11 cellular contexts compared by ENCODE assay signal in genomic region chr14:58281969-58282368, GRCh38. TPM values are rescaled to one million over a fixed set of nuclear protein-coding genes. Genes with fewer than 3 reads are reported as not detected.
DNase-seq lines count a peak whose midpoint lies in the region; ATAC-seq, FAIRE-seq and TF ChIP-seq lines count a peak whose summit lies in the region.
"Had no signal": no experiment of that assay in that cellular context is flagged by ENCODE, and none has a peak within 500 bp of the region (broad histone marks: within the 10 kb centered on the region; RNA-seq: fewer than 3 reads in every experiment).

No MANE protein-coding gene starts in this region.

- intact Hi-C loops in activated B cell treated with CpG ODN at 0.5 μM for 24 hours (cut with micrococcal nuclease) (loop anchor here (1.0 to 2.0 kb wide), 3 partner anchors 15 to 37 kb away; partner anchors contain the start of genes ARID4A and PSMA3), esophagus squamous epithelium (cut with DNase I) (no loop called here), pancreas (cut with DNase I) (no loop called here)

- TF ChIP-seq CTCF in activated B cell treated with CpG ODN at 0.5 μM for 24 hours (IDR thresholded peaks at IDR 0.05) (no peak), esophagus squamous epithelium (IDR thresholded peaks at IDR 0.05) (no peak), pancreas (IDR thresholded peaks at IDR 0.05) (no peak)

- H3K27ac ChIP-seq in BLaER1: no peak overlapping the region
- H3K27ac ChIP-seq in esophagus squamous epithelium: peak overlapping the region; percentile 23 to 80 (median 54)
- peak overlapping the region in 3 of 4 donors; percentile 11 to 77 (median 66) for H3K27ac ChIP-seq in pancreas

- POLR2A ChIA-PET in activated B cell treated with CpG ODN at 0.5 μM for 24 hours (lab: Charles Lee): interaction anchor here (0.7 to 2.6 kb wide), 4 partner anchors 8 to 16 kb away, joined by 5 to 14 read pairs (median 9); partner anchors contain the start of gene ARID4A

- H3K27ac Mint-ChIP-seq in activated B cell treated with CpG ODN at 0.5 μM for 24 hours: peak overlapping the region; percentile 95

- no peaks in the 10 kb centered on the region for H3K9me3 ChIP-seq in BLaER1
- H3K9me3 ChIP-seq in esophagus squamous epithelium: no peaks in the 10 kb centered on the region
- H3K9me3 ChIP-seq in pancreas: no peaks in the 10 kb centered on the region

- no peak overlapping the region for H3K4me3 ChIP-seq in BLaER1
- no peak overlapping the region for H3K4me3 ChIP-seq in esophagus squamous epithelium
- H3K4me3 ChIP-seq in pancreas: no peak overlapping the region

- H3K27me3 Mint-ChIP-seq in activated B cell treated with CpG ODN at 0.5 μM for 24 hours: no peaks in the 10 kb centered on the region

- peaks cover 33% of the 10 kb centered on the region for H3K4me1 Mint-ChIP-seq in activated B cell treated with CpG ODN at 0.5 μM for 24 hours

- H3K36me3 ChIP-seq in BLaER1: peaks cover 76% of the 10 kb centered on the region
- peaks cover 0 to 84% (median 14%) of the 10 kb centered on the region in 3 donors for H3K36me3 ChIP-seq in esophagus squamous epithelium
- peaks cover 0 to 5% (median 0%) of the 10 kb centered on the region in 3 donors for H3K36me3 ChIP-seq in pancreas

- H3K36me3 Mint-ChIP-seq in activated B cell treated with CpG ODN at 0.5 μM for 24 hours (ENCODE audit: low read depth): peaks cover 86% of the 10 kb centered on the region

- CTCF ChIA-PET in activated B cell treated with CpG ODN at 0.5 μM for 24 hours (lab: Charles Lee): interaction anchor here (0.6 kb wide), 1 partner anchor 60 kb away, joined by 3 read pairs; no protein-coding TSS in a partner anchor

- no peak overlapping the region for H3K9ac ChIP-seq in BLaER1

- 46 to 52% methylated on average over 3 of the region's 3 CpGs for WGBS in esophagus squamous epithelium, 2 donors
- 19 to 30% methylated on average over 3 of the region's 3 CpGs for WGBS in pancreas, 2 donors

- H3K4me1 ChIP-seq in BLaER1 (peaks cover 26% of the 10 kb centered on the region), esophagus squamous epithelium (peaks cover 0 to 47% (median 18%) of the 10 kb centered on the region in 3 donors), pancreas (peaks cover 0 to 42% (median 34%) of the 10 kb centered on the region in 3 donors)

- no peak overlapping the region for H3K4me3 Mint-ChIP-seq in activated B cell treated with CpG ODN at 0.5 μM for 24 hours

- H3K27me3 ChIP-seq in BLaER1 (no peaks in the 10 kb centered on the region), esophagus squamous epithelium (no peaks in the 10 kb centered on the region), pancreas (no peaks in the 10 kb centered on the region)

- H4K20me1 ChIP-seq in BLaER1: peaks cover 98% of the 10 kb centered on the region

- no peaks in the 10 kb centered on the region for H3K9me3 Mint-ChIP-seq in activated B cell treated with CpG ODN at 0.5 μM for 24 hours

- no peak for DNase-seq in activated B cell treated with CpG ODN at 0.5 μM for 24 hours
- DNase-seq in esophagus squamous epithelium (lab: John Stamatoyannopoulos, UW): no peak
- no peak for DNase-seq in pancreas
- no peak for DNase-seq in frontal cortex (ENCODE audit: low spot score in 2 of 2)
- DNase-seq in NCI-H128 (lab: John Stamatoyannopoulos, UW; ENCODE audit: unreplicated experiment): no peak
- DNase-seq: NCI-H1694 treated with DMSO at 0.1 percent for 48 hours had no signal

- no peak for TF ChIP-seq POLR2A in esophagus squamous epithelium (IDR thresholded peaks at IDR 0.05)

- FAIRE-seq in pancreas (lab: Jason Lieb, UNC) (no peak), frontal cortex (lab: Jason Lieb, UNC) (no peak)
- FAIRE-seq: colon, TTC549 had no signal

- peak overlapping the region; percentile 25 for H3K4me2 ChIP-seq in BLaER1

- ATAC-seq in activated B cell treated with CpG ODN at 0.5 μM for 24 hours (ENCODE audit: low read depth) (no peak), pancreas (peak in 3 of 4 donors; percentile 28 to 51 (median 32)), GM18907 (IDR thresholded peaks at IDR 0.05; ENCODE audit: unreplicated experiment) (no peak), HG02981 (IDR thresholded peaks at IDR 0.05; ENCODE audit: unreplicated experiment) (no peak)

RNA-seq across cellular contexts. Expression of gene ARID4A, which starts 16.4 kb away (rescaled TPM):
- total RNA-seq in activated B cell treated with CpG ODN at 0.5 μM for 24 hours (39.6 and 42.0 TPM in 2 replicates), esophagus squamous epithelium (10 to 100 TPM in 3 of 4 donors, 1 to 10 TPM in 1; 9.9 to 19.3 (median 13.4) TPM), pancreas (10 to 100 TPM in 4 of 6 donors, 1 to 10 TPM in 2; 8.7 to 20.2 (median 13.5) TPM), frontal cortex (59.1 TPM)
- 1 to 10 TPM; 5.5 to 6.0 TPM for polyA plus RNA-seq in pancreas

RNA-seq across cellular contexts. Expression of gene PSMA3, which starts 37.3 kb away (rescaled TPM):
- total RNA-seq in activated B cell treated with CpG ODN at 0.5 μM for 24 hours (204 and 208 TPM in 2 replicates), esophagus squamous epithelium (100 to 1,000 TPM in 3 of 4 donors, 10 to 100 TPM in 1; 73.6 to 157 (median 119) TPM), pancreas (10 to 100 TPM; 40.0 to 67.8 (median 58.4) TPM), frontal cortex (33.8 TPM)
- 10 to 100 TPM; 66.3 to 74.7 TPM for polyA plus RNA-seq in pancreas

Comparison
In these comparisons a context has a peak if more than half of its experiments do, and no peak if none do; other contexts are left out.
1. ATAC-seq: peak in pancreas (3 of 4); none in activated B cell treated with CpG ODN at 0.5 μM for 24 hours (single experiment), GM18907 (single experiment) and HG02981 (single experiment).